In the genomic region with DNA sequence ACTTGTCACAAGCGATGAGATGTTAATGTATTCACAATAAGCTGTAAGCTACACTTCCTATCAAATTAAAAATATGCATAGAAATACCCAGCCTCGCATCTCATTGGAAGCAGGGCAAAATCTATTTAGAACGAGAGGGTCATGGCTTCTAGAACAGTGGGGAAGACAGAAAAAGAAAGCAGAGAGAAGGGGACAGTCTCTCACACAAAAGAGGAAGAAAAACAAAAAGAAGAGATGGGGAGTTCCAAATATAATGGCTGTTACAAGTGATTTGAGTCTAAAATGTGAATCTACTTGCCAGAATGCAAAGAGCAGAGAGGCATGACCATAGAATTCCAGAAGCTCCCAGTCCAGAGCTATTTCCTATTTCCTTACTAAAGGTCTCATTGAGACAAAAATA, we compare ENCODE assay signal across 20 cellular contexts. TPM values are rescaled to one million over a fixed set of nuclear protein-coding genes. Genes with fewer than 3 reads are reported as not detected.
A peak's percentile ranks its signal among the peaks of the same experiment; 100 is the strongest.
DNase-seq lines count a peak whose midpoint lies in the region; ATAC-seq lines count a peak whose summit lies in the region.
"Had no signal": no experiment of that assay in that cellular context is flagged by ENCODE, and none has a peak within 500 bp of the region (broad histone marks: within the 10 kb centered on the region; RNA-seq: fewer than 3 reads in every experiment).

No MANE protein-coding gene starts in this region.

- H4K91ac ChIP-seq in mesenchymal stem cell (ENCODE audit: low read length), result no peak overlapping the region

- H3K36me3 ChIP-seq in mesenchymal stem cell (ENCODE audit: control insufficient read depth in 1 of 2, insufficient read depth in 2 of 2, low read depth in 1 of 2, low read length in 2 of 2), result no peaks in the 10 kb centered on the region
- H3K36me3 ChIP-seq: adrenal gland, neural progenitor cell, stomach had no signal

- no peak overlapping the region for H4K8ac ChIP-seq in mesenchymal stem cell (ENCODE audit: low read length)

- no peaks in the 10 kb centered on the region for H3K9me3 Mint-ChIP-seq in stimulated activated naive CD8-positive, alpha-beta T cell treated with anti-CD3 and anti-CD28 coated beads, Interleukin-15, Interleukin-2, amounts not matched to agents 100 ng/mL and 50 ng/mL, for 24 hours
- no peaks in the 10 kb centered on the region for H3K9me3 Mint-ChIP-seq in activated naive CD8-positive, alpha-beta T cell (ENCODE audit: low read depth)
- H3K9me3 Mint-ChIP-seq: neural progenitor cell had no signal

- no peak overlapping the region for H3K4me3 ChIP-seq in mesenchymal stem cell (ENCODE audit: insufficient read depth in 1 of 2, low read depth in 1 of 2, low read length in 2 of 2)
- H3K4me3 ChIP-seq: adrenal gland, neural progenitor cell, stomach had no signal

- H2AFZ ChIP-seq in mesenchymal stem cell (ENCODE audit: low read depth, low read length), result no peak overlapping the region
- H2AFZ ChIP-seq: neural progenitor cell had no signal

- WGBS in mesenchymal stem cell, result 85% methylated on average over 2 of the region's 3 CpGs

- no peak overlapping the region for H2BK12ac ChIP-seq in mesenchymal stem cell (ENCODE audit: low read length in 2 of 2)

- H3K4ac ChIP-seq in mesenchymal stem cell (ENCODE audit: low read depth in 1 of 2, low read length in 2 of 2), result no peak overlapping the region

- H3K4me1 ChIP-seq in mesenchymal stem cell (ENCODE audit: control insufficient read depth, insufficient read depth, low read depth, low read length), result no peaks in the 10 kb centered on the region

- H3K27ac Mint-ChIP-seq in stimulated activated naive CD8-positive, alpha-beta T cell treated with anti-CD3 and anti-CD28 coated beads, Interleukin-15, Interleukin-2, amounts not matched to agents 100 ng/mL and 50 ng/mL, for 24 hours, result peak overlapping the region; percentile 87
- peak overlapping the region; percentile 88 for H3K27ac Mint-ChIP-seq in activated naive CD8-positive, alpha-beta T cell
- H3K27ac Mint-ChIP-seq: neural progenitor cell had no signal

- no peak overlapping the region for H2AK5ac ChIP-seq in mesenchymal stem cell (ENCODE audit: low read length, severe bottlenecking)

- no peak overlapping the region for H3K9ac ChIP-seq in mesenchymal stem cell (ENCODE audit: low read length)
- H3K9ac ChIP-seq: neural progenitor cell had no signal

- H3K14ac ChIP-seq in mesenchymal stem cell (ENCODE audit: low read length in 2 of 2), result no peak overlapping the region

- no peaks in the 10 kb centered on the region for H3K9me3 ChIP-seq in mesenchymal stem cell (ENCODE audit: control insufficient read depth, low read length)
- H3K9me3 ChIP-seq: adrenal gland, stomach had no signal

- no peak overlapping the region for H3K27ac ChIP-seq in mesenchymal stem cell (ENCODE audit: low read length, poor library complexity, severe bottlenecking)
- H3K27ac ChIP-seq: neural progenitor cell, stomach had no signal

- H3K4me1 Mint-ChIP-seq in stimulated activated naive CD8-positive, alpha-beta T cell treated with anti-CD3 and anti-CD28 coated beads, Interleukin-15, Interleukin-2, amounts not matched to agents 100 ng/mL and 50 ng/mL, for 24 hours (ENCODE audit: low read depth), result peaks cover 79% of the 10 kb centered on the region
- H3K4me1 Mint-ChIP-seq in activated naive CD8-positive, alpha-beta T cell (ENCODE audit: low read depth), result peaks cover 87% of the 10 kb centered on the region

- no peak overlapping the region for H2BK15ac ChIP-seq in mesenchymal stem cell (ENCODE audit: low read depth, poor library complexity, severe bottlenecking)

- no peak overlapping the region for H3K23ac ChIP-seq in mesenchymal stem cell (ENCODE audit: low read length in 2 of 2)

- H2BK120ac ChIP-seq in mesenchymal stem cell (ENCODE audit: low read depth, low read length), result no peak overlapping the region

- H3K4me3 Mint-ChIP-seq in stimulated activated naive CD8-positive, alpha-beta T cell treated with anti-CD3 and anti-CD28 coated beads, Interleukin-15, Interleukin-2, amounts not matched to agents 100 ng/mL and 50 ng/mL, for 24 hours, result peak overlapping the region; percentile 14
- H3K4me3 Mint-ChIP-seq in activated naive CD8-positive, alpha-beta T cell, result peak overlapping the region; percentile 44
- H3K4me3 Mint-ChIP-seq: neural progenitor cell had no signal

- no peak for DNase-seq in stimulated activated naive CD8-positive, alpha-beta T cell treated with anti-CD3 and anti-CD28 coated beads, Interleukin-15, Interleukin-2, amounts not matched to agents 100 U/mL and 50 U/mL, for 24 hours
- DNase-seq in COLO829 (ENCODE audit: low spot score), result no peak
- no peak for DNase-seq in GM03348 (ENCODE audit: low spot score)
- DNase-seq in mesenchymal stem cell, result no peak
- DNase-seq in NCI-H1092 treated with DMSO at 0.1 percent for 48 hours (lab: John Stamatoyannopoulos, UW), result no peak
- DNase-seq: ACHN; activated CD4-positive, alpha-beta T cell treated with anti-CD3 and anti-CD28 coated beads for 1 hour; adrenal gland; caudate nucleus; COR-L47; islet precursor cell; Kasumi-1; NCI-H1436 treated with DMSO at 0.1 percent for 48 hours; NCI-H2227 treated with DMSO at 0.1 percent for 48 hours; SIG-M5; stomach had no signal

- no peak overlapping the region for H3K4me2 ChIP-seq in mesenchymal stem cell (ENCODE audit: low read length, poor library complexity, severe bottlenecking)
- H3K4me2 ChIP-seq: neural progenitor cell had no signal

- peaks cover 70% of the 10 kb centered on the region for H3K36me3 Mint-ChIP-seq in stimulated activated naive CD8-positive, alpha-beta T cell treated with anti-CD3 and anti-CD28 coated beads, Interleukin-15, Interleukin-2, amounts not matched to agents 100 ng/mL and 50 ng/mL, for 24 hours (ENCODE audit: low read depth)
- H3K36me3 Mint-ChIP-seq in activated naive CD8-positive, alpha-beta T cell, result peaks cover 30% of the 10 kb centered on the region

- H3K27me3 Mint-ChIP-seq in stimulated activated naive CD8-positive, alpha-beta T cell treated with anti-CD3 and anti-CD28 coated beads, Interleukin-15, Interleukin-2, amounts not matched to agents 100 ng/mL and 50 ng/mL, for 24 hours, result no peaks in the 10 kb centered on the region
- no peaks in the 10 kb centered on the region for H3K27me3 Mint-ChIP-seq in activated naive CD8-positive, alpha-beta T cell

- H2BK5ac ChIP-seq in mesenchymal stem cell (ENCODE audit: low read depth, low read length, poor library complexity, severe bottlenecking), result no peak overlapping the region

- H3K27me3 ChIP-seq in mesenchymal stem cell (ENCODE audit: control insufficient read depth in 1 of 2, insufficient read depth in 1 of 2, low read length in 2 of 2), result no peaks in the 10 kb centered on the region
- H3K27me3 ChIP-seq: adrenal gland, neural progenitor cell, stomach had no signal

- no peaks in the 10 kb centered on the region for H3K79me1 ChIP-seq in mesenchymal stem cell (replicated peaks; ENCODE audit: low read length, poor library complexity, severe bottlenecking)

- no peak for ATAC-seq in stimulated activated naive CD8-positive, alpha-beta T cell treated with anti-CD3 and anti-CD28 coated beads, Interleukin-15, Interleukin-2, amounts not matched to agents 100 U/mL and 50 U/mL, for 24 hours
- peak; percentile 48 for ATAC-seq in HG02852 (IDR thresholded peaks at IDR 0.05; ENCODE audit: unreplicated experiment)

- H3K18ac ChIP-seq in mesenchymal stem cell (ENCODE audit: low read depth in 1 of 2, low read length in 2 of 2), result no peak overlapping the region

RNA-seq across cellular contexts. Expression of a gene that starts 13.8 kb away (rescaled TPM):
- polyA plus RNA-seq in mesenchymal stem cell (2013, experiment 1 of 2), result 0.15 TPM
- polyA plus RNA-seq in mesenchymal stem cell (2013, experiment 2 of 2), result 0.21 TPM
